Comparison of ENCODE assay signal across 19 cellular contexts in the genomic region with DNA sequence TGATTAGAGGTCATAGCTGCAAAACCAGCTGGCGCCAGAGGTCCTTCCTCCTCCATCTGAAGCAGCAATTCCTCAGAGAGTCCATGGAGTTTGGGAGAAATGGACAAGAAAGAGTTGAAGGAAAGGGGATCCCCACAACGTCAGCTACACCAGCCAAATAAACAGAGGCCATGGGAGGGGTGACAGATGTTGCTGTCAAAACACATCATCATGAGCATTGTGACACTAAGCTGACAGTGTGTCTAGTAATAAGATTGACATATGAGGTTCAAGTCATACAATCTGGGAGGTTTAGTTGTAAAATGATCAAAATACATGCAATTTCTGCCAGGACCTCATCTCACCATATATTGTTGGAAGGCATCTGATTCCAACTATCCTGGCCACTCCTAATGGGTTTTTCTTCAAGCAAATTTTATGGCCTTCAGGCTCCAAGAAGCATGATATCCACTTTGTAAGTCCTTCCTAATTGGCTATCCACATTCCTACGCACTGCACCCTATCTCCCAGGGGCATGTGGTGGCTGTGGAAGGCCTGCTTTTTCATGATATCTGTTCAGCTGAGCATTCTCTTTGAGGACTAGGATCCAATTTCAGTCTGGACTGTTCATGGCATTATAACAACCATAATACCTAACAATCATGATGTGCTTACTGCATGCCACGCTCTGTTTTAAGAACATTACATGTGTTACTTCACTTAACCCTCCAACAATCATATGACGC.
DNase-seq lines count a peak whose midpoint lies in the region; TF ChIP-seq lines count a peak whose summit lies in the region.
"Had no signal": no experiment of that assay in that cellular context is flagged by ENCODE, and none has a peak within 500 bp of the region (broad histone marks: within the 10 kb centered on the region; RNA-seq: fewer than 3 reads in every experiment).

No MANE protein-coding gene starts in this region.

- H3F3A ChIP-seq in neural cell (ENCODE audit: insufficient read depth, low read length, poor library complexity, severe bottlenecking) = no peaks in the 10 kb centered on the region

- peak; percentile 68 for DNase-seq in NCI-H2171 treated with DMSO at 0.1 percent for 48 hours (lab: John Stamatoyannopoulos, UW)
- DNase-seq in NCI-H2171 (lab: John Stamatoyannopoulos, UW) = no peak
- peak; percentile 80 for DNase-seq in NCI-H82 (lab: John Stamatoyannopoulos, UW)
- DNase-seq in endodermal cell = peak; percentile 3
- DNase-seq in ecto neural progenitor cell (ENCODE audit: low spot score) = no peak
- DNase-seq in Peyer's patch = no peak
- DNase-seq: DMS79, H7, Karpas-422, MV-4-11, NCI-H1105 treated with DMSO at 0.1 percent for 48 hours, NCI-H2029 treated with DMSO at 0.1 percent for 48 hours, NCI-H226, NCI-H510A treated with DMSO at 0.1 percent for 48 hours, NCI-H748 treated with DMSO at 0.1 percent for 48 hours, SJCRH30 had no signal

- H4K20me1 ChIP-seq in neural cell (ENCODE audit: insufficient read depth) = no peaks in the 10 kb centered on the region

- no peak overlapping the region for H2AFZ ChIP-seq in neural cell (ENCODE audit: low read depth, low read length)

- H3K4me3 ChIP-seq in endodermal cell (ENCODE audit: low read length) (no peak overlapping the region), neural cell (ENCODE audit: low read length) (no peak overlapping the region), Peyer's patch (no peak overlapping the region)
- H3K4me3 ChIP-seq: SJCRH30 had no signal

- no peak for TF ChIP-seq CTCF in endodermal cell (conservative IDR thresholded peaks at IDR 0.05)
- TF ChIP-seq CTCF in neural cell (IDR thresholded peaks at IDR 0.05; ENCODE audit: poor library complexity, severe bottlenecking) = no peak
- TF ChIP-seq CTCF in Peyer's patch (IDR thresholded peaks at IDR 0.05) = no peak

- H3K4me1 ChIP-seq in endodermal cell (ENCODE audit: control insufficient read depth, insufficient read depth, low read length) = peaks cover 13% of the 10 kb centered on the region
- H3K4me1 ChIP-seq in Peyer's patch = no peaks in the 10 kb centered on the region
- H3K4me1 ChIP-seq: SJCRH30 had no signal

- no peak for TF ChIP-seq POLR2A in Peyer's patch (IDR thresholded peaks at IDR 0.05)

- no peaks in the 10 kb centered on the region for H3K27me3 Mint-ChIP-seq in endodermal cell (ENCODE audit: insufficient read depth)

- H3K27ac Mint-ChIP-seq in endodermal cell = no peak overlapping the region
- H3K27ac Mint-ChIP-seq: IgD-negative memory B cell had no signal

- no peaks in the 10 kb centered on the region for H3K79me2 ChIP-seq in neural cell (replicated peaks; ENCODE audit: insufficient read depth, low read length)

- H3K27me3 ChIP-seq in endodermal cell (ENCODE audit: control insufficient read depth, insufficient read depth, low read length, poor library complexity, severe bottlenecking) = no peaks in the 10 kb centered on the region
- H3K27me3 ChIP-seq in neural cell (ENCODE audit: insufficient read depth, low read depth, low read length) = no peaks in the 10 kb centered on the region
- H3K27me3 ChIP-seq in Peyer's patch = no peaks in the 10 kb centered on the region

- H3K36me3 Mint-ChIP-seq in endodermal cell (ENCODE audit: low read depth) = no peaks in the 10 kb centered on the region
- H3K36me3 Mint-ChIP-seq: IgD-negative memory B cell had no signal

- WGBS in endodermal cell (ENCODE audit: insufficient coverage in 1 of 2, insufficient read length in 1 of 2), 2 experiments = 91 to 98% methylated on average over 1 to 5 of the region's 5 CpGs

- H3K9me3 Mint-ChIP-seq in endodermal cell = no peaks in the 10 kb centered on the region
- H3K9me3 Mint-ChIP-seq: IgD-negative memory B cell had no signal

- H3K27ac ChIP-seq in endodermal cell (ENCODE audit: low read depth, low read length) = no peak overlapping the region
- no peak overlapping the region for H3K27ac ChIP-seq in neural cell (ENCODE audit: low read length)
- H3K27ac ChIP-seq in Peyer's patch = no peak overlapping the region
- H3K27ac ChIP-seq: C4-2B, SJCRH30 had no signal

- H3K36me3 ChIP-seq in endodermal cell (ENCODE audit: control insufficient read depth, insufficient read depth, low read length) (no peaks in the 10 kb centered on the region), neural cell (ENCODE audit: insufficient read depth, low read length) (no peaks in the 10 kb centered on the region), Peyer's patch (no peaks in the 10 kb centered on the region)
- H3K36me3 ChIP-seq: SJCRH30 had no signal

- no peak overlapping the region for H3K4me3 Mint-ChIP-seq in endodermal cell
- H3K4me3 Mint-ChIP-seq: IgD-negative memory B cell had no signal

- no peak overlapping the region for H3K4me2 ChIP-seq in neural cell (ENCODE audit: low read length)

- no peak for TF ChIP-seq RAD21 in neural cell (conservative IDR thresholded peaks at IDR 0.05)

- peaks cover 29% of the 10 kb centered on the region for H3K4me1 Mint-ChIP-seq in endodermal cell

- TF ChIP-seq EP300 in neural cell (conservative IDR thresholded peaks at IDR 0.05; ENCODE audit: poor library complexity, severe bottlenecking) = peak; percentile 97

- peaks cover 2% of the 10 kb centered on the region for H3K9me3 ChIP-seq in endodermal cell (ENCODE audit: control insufficient read depth, low read length)
- H3K9me3 ChIP-seq in neural cell (ENCODE audit: low read length) = no peaks in the 10 kb centered on the region
- H3K9me3 ChIP-seq in Peyer's patch = no peaks in the 10 kb centered on the region
- H3K9me3 ChIP-seq: SJCRH30 had no signal

- no peaks in the 10 kb centered on the region for H3K9me2 ChIP-seq in neural cell (ENCODE audit: insufficient read depth, low read length)

- no peak overlapping the region for H3K9ac ChIP-seq in endodermal cell (ENCODE audit: extremely low read depth, low read length, poor library complexity, severe bottlenecking)
- no peak overlapping the region for H3K9ac ChIP-seq in neural cell (ENCODE audit: low read length)

TF ChIP-seq in neural cell, 6 proteins besides CTCF, POLR2A, EP300 and RAD21:
- TF ChIP-seq, protein P1, sequence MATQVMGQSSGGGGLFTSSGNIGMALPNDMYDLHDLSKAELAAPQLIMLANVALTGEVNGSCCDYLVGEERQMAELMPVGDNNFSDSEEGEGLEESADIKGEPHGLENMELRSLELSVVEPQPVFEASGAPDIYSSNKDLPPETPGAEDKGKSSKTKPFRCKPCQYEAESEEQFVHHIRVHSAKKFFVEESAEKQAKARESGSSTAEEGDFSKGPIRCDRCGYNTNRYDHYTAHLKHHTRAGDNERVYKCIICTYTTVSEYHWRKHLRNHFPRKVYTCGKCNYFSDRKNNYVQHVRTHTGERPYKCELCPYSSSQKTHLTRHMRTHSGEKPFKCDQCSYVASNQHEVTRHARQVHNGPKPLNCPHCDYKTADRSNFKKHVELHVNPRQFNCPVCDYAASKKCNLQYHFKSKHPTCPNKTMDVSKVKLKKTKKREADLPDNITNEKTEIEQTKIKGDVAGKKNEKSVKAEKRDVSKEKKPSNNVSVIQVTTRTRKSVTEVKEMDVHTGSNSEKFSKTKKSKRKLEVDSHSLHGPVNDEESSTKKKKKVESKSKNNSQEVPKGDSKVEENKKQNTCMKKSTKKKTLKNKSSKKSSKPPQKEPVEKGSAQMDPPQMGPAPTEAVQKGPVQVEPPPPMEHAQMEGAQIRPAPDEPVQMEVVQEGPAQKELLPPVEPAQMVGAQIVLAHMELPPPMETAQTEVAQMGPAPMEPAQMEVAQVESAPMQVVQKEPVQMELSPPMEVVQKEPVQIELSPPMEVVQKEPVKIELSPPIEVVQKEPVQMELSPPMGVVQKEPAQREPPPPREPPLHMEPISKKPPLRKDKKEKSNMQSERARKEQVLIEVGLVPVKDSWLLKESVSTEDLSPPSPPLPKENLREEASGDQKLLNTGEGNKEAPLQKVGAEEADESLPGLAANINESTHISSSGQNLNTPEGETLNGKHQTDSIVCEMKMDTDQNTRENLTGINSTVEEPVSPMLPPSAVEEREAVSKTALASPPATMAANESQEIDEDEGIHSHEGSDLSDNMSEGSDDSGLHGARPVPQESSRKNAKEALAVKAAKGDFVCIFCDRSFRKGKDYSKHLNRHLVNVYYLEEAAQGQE (IDR thresholded peaks at IDR 0.05; ENCODE audit: borderline replicate concordance) = no peak
- peak; percentile 89 for TF ChIP-seq POLR2AphosphoS5 (IDR thresholded peaks at IDR 0.05)

Comparison
In these comparisons a context has a peak if more than half of its experiments do, and no peak if none do; other contexts are left out.
1. DNase-seq: peak in NCI-H2171 treated with DMSO at 0.1 percent for 48 hours (single experiment), NCI-H82 (single experiment) and endodermal cell (single experiment); none in NCI-H2171 (single experiment), ecto neural progenitor cell (single experiment) and Peyer's patch (0 of 3).